Comparison of ENCODE assay signal across 8 cellular contexts in genomic region chr17:45246861-45247428, GRCh38. TPM values are rescaled to one million over a fixed set of nuclear protein-coding genes. Genes with fewer than 3 reads are reported as not detected.
A peak's percentile ranks its signal among the peaks of the same experiment; 100 is the strongest.
DNase-seq lines count a peak whose midpoint lies in the region; ATAC-seq, FAIRE-seq and TF ChIP-seq lines count a peak whose summit lies in the region.

No MANE protein-coding gene starts in this region.

- no peaks in the 10 kb centered on the region for H3K9me3 ChIP-seq in pancreas

- intact Hi-C loops in pancreas (cut with DNase I), result no loop called here

- peaks cover 0 to 10% (median 4%) of the 10 kb centered on the region in 3 donors for H3K4me1 ChIP-seq in pancreas

- 10 to 11% methylated on average over 33 of the region's 33 CpGs for WGBS in pancreas, 2 donors

- peak overlapping the region; percentile 60 for H3K4me3 ChIP-seq in WI38 (ENCODE audit: low read depth, low read length)
- H3K4me3 ChIP-seq in fibroblast of villous mesenchyme (ENCODE audit: low read depth, low read length), result peak overlapping the region; percentile 70
- H3K4me3 ChIP-seq in pancreas, result peak overlapping the region; percentile 59 to 94 (median 82)

- H3K27me3 ChIP-seq in pancreas, result no peaks in the 10 kb centered on the region

- no peak for FAIRE-seq in pancreas (lab: Jason Lieb, UNC)

- DNase-seq in COLO668 (lab: John Stamatoyannopoulos, UW; ENCODE audit: unreplicated experiment) (peak; percentile 33), HuH-7.5 (ENCODE audit: low spot score) (peak; percentile 87), fibroblast of villous mesenchyme (ENCODE audit: low read depth) (no peak), pancreas (peak in 1 of 6 donors; percentile 79), AG08395 (ENCODE audit: low spot score) (no peak)

- peak; percentile 58 for TF ChIP-seq CTCF in WI38 (IDR thresholded peaks at IDR 0.05; ENCODE audit: low read depth, low read length)
- TF ChIP-seq CTCF in fibroblast of villous mesenchyme (IDR thresholded peaks at IDR 0.05; ENCODE audit: insufficient read depth, low read depth, low read length), result peak; percentile 50
- TF ChIP-seq CTCF in pancreas (IDR thresholded peaks at IDR 0.05), result peak in 1 of 4 donors; percentile 25

- H3K27ac ChIP-seq in pancreas, result peak overlapping the region; percentile 59 to 79 (median 69)

- ATAC-seq in pancreas (peak in 3 of 4 donors; percentile 8 to 13 (median 12)), GM18870 (IDR thresholded peaks at IDR 0.05; ENCODE audit: unreplicated experiment) (no peak), HG02623 (IDR thresholded peaks at IDR 0.05; ENCODE audit: unreplicated experiment) (no peak)

- no peaks in the 10 kb centered on the region for H3K36me3 ChIP-seq in pancreas

RNA-seq across cellular contexts. Expression of gene SPATA32, which starts 14.9 kb away (rescaled TPM):
- under 0.01 TPM in 1 of 2 replicates, not detected in the other for total RNA-seq in fibroblast of villous mesenchyme
- under 1 TPM in 2 of 6 donors, not detected in 4; 0.12 to 0.14 TPM for total RNA-seq in pancreas
- under 1 TPM; 0.07 to 0.19 TPM for polyA plus RNA-seq in pancreas

RNA-seq across cellular contexts. Expression of gene FMNL1, which starts 25.3 kb away (rescaled TPM):
- 3.5 and 5.2 TPM in 2 replicates for total RNA-seq in fibroblast of villous mesenchyme
- 10 to 100 TPM in 2 of 6 donors, 1 to 10 TPM in 4; 1.9 to 22.1 (median 4.6) TPM for total RNA-seq in pancreas
- polyA plus RNA-seq in pancreas, result 1 to 10 TPM; 5.2 to 7.0 TPM

Comparison
In these comparisons a context has a peak if more than half of its experiments do, and no peak if none do; other contexts are left out.
1. DNase-seq: peak in COLO668 (single experiment) and HuH-7.5 (single experiment); none in fibroblast of villous mesenchyme (single experiment) and AG08395 (single experiment).
2. ATAC-seq: peak in pancreas (3 of 4); none in GM18870 (single experiment) and HG02623 (single experiment).
3. Peak in every context shown above with its lines, with median percentiles within 50 percentile points of each other: H3K4me3 ChIP-seq.